In genomic region chr1:42179275-42179674, GRCh38 we compare ENCODE assay signal across 22 cellular contexts. TPM values are rescaled to one million over a fixed set of nuclear protein-coding genes. Genes with fewer than 3 reads are reported as not detected.
DNase-seq lines count a peak whose midpoint lies in the region; ATAC-seq, FAIRE-seq and TF ChIP-seq lines count a peak whose summit lies in the region.
"Had no signal": no experiment of that assay in that cellular context is flagged by ENCODE, and none has a peak within 500 bp of the region (broad histone marks: within the 10 kb centered on the region; RNA-seq: fewer than 3 reads in every experiment).

No MANE protein-coding gene starts in this region.

- H3K79me2 ChIP-seq in GM23338 (replicated peaks; ENCODE audit: insufficient read depth) (no peaks in the 10 kb centered on the region), astrocyte (ENCODE audit: insufficient read depth, low read length) (no peaks in the 10 kb centered on the region)

- H3F3A ChIP-seq in GM23338 (replicated peaks; ENCODE audit: low read depth): no peaks in the 10 kb centered on the region

- POLR2A ChIA-PET in AG04449 (lab: Yijun Ruan, JAX): no interaction called here

- no peak overlapping the region for H3K4me3 Mint-ChIP-seq in GM23338
- no peak overlapping the region for H3K4me3 Mint-ChIP-seq in astrocyte (ENCODE audit: unreplicated experiment)

- H3K27ac Mint-ChIP-seq in GM23338 (no peak overlapping the region), astrocyte (ENCODE audit: unreplicated experiment) (no peak overlapping the region)

- H3K36me3 Mint-ChIP-seq in GM23338 (ENCODE audit: low read depth) (peaks cover 4% of the 10 kb centered on the region), astrocyte (ENCODE audit: low read depth, unreplicated experiment) (peaks cover 8% of the 10 kb centered on the region)

- H3K27me3 Mint-ChIP-seq in GM23338 (ENCODE audit: insufficient read depth, low read depth, poor library complexity) (peaks cover 4% of the 10 kb centered on the region), astrocyte (ENCODE audit: low read depth, unreplicated experiment) (no peaks in the 10 kb centered on the region)

- no peak overlapping the region for H3K9ac ChIP-seq in astrocyte (ENCODE audit: low read length)

- no peak for TF ChIP-seq CTCF in AG04449 (IDR thresholded peaks at IDR 0.05; ENCODE audit: insufficient read depth, low read length, missing control alignments)
- TF ChIP-seq CTCF in GM23338 (conservative IDR thresholded peaks at IDR 0.05; ENCODE audit: low read depth in 2 of 2): no peak
- TF ChIP-seq CTCF in astrocyte (IDR thresholded peaks at IDR 0.05; ENCODE audit: insufficient read depth, low read depth, low read length): no peak

- no peak overlapping the region for H3K4me2 ChIP-seq in GM23338
- H3K4me2 ChIP-seq in astrocyte (ENCODE audit: low read length): peak overlapping the region; percentile 18

- H4K20me1 ChIP-seq in GM23338 (replicated peaks; ENCODE audit: insufficient read depth) (peaks cover 6% of the 10 kb centered on the region), astrocyte (ENCODE audit: insufficient read depth, low read length) (peaks cover 23% of the 10 kb centered on the region)

- DNase-seq in AG04449 (ENCODE audit: low read depth, low spot score): peak; percentile 69
- DNase-seq in GM23338 (ENCODE audit: low spot score): no peak
- DNase-seq in astrocyte (ENCODE audit: low read depth): peak; percentile 83
- peak; percentile 89 for DNase-seq in iris pigment epithelial cell (ENCODE audit: low read depth)
- no peak for DNase-seq in DMS53 treated with DMSO at 0.1 percent for 48 hours (lab: John Stamatoyannopoulos, UW; ENCODE audit: unreplicated experiment)
- DNase-seq in NCI-H146 (lab: John Stamatoyannopoulos, UW): no peak
- no peak for DNase-seq in GM12892 (ENCODE audit: insufficient read length)
- DNase-seq in posterior vena cava (ENCODE audit: low spot score): no peak
- DNase-seq: activated gamma-delta T cell; BE2C; glutamatergic neuron; mesendoderm; NCI-H1417 treated with DMSO at 0.1 percent for 48 hours; OCI-M1; sigmoid colon; stimulated activated CD4-positive, alpha-beta T cell treated with anti-CD3 and anti-CD28 coated beads, Interleukin-4, amount 100 ng/mL, for 1 hour; transverse colon had no signal

- CTCF ChIA-PET in AG04449 (lab: Yijun Ruan, JAX): interaction anchor here (0.8 to 0.9 kb wide), 3 partner anchors 11 to 32 kb away, joined by 3 read pairs; no protein-coding TSS in a partner anchor

- H3K4me1 Mint-ChIP-seq in GM23338 (peaks cover 5% of the 10 kb centered on the region), astrocyte (ENCODE audit: low read depth, unreplicated experiment) (peaks cover 9% of the 10 kb centered on the region)

- no peak for TF ChIP-seq POLR2A in GM12892 (IDR thresholded peaks at IDR 0.05; ENCODE audit: low read depth, low read length)

- H3K4me1 ChIP-seq in GM23338 (ENCODE audit: insufficient read depth) (no peaks in the 10 kb centered on the region; the same call in 1 of the 2 replicates), astrocyte (ENCODE audit: insufficient read depth, low read length) (peaks cover 22% of the 10 kb centered on the region)
- H3K4me1 ChIP-seq: BE2C had no signal

- H3K36me3 ChIP-seq in GM23338 (ENCODE audit: insufficient read depth) (no peaks in the 10 kb centered on the region; the same call in 1 of the 2 replicates), astrocyte (ENCODE audit: insufficient read depth, low read length) (peaks cover 3% of the 10 kb centered on the region)
- H3K36me3 ChIP-seq: BE2C, transverse colon had no signal

- FAIRE-seq in astrocyte (lab: Jason Lieb, UNC) (no peak), GM12892 (lab: Jason Lieb, UNC) (no peak)
- FAIRE-seq: endometrium, K562 had no signal

- peak overlapping the region; percentile 11; the same call in 1 of the 2 replicates for H3K27ac ChIP-seq in GM23338 (ENCODE audit: low read depth)
- no peak overlapping the region for H3K27ac ChIP-seq in astrocyte (ENCODE audit: low read depth, low read length)
- H3K27ac ChIP-seq: sigmoid colon, transverse colon had no signal

- no peak overlapping the region for H3K4me3 ChIP-seq in AG04449 (ENCODE audit: low read depth, low read length)
- no peak overlapping the region for H3K4me3 ChIP-seq in GM23338
- no peak overlapping the region for H3K4me3 ChIP-seq in astrocyte (ENCODE audit: insufficient read depth, low read depth, low read length)
- H3K4me3 ChIP-seq: K562, sigmoid colon, transverse colon had no signal

- no peaks in the 10 kb centered on the region for H3K27me3 ChIP-seq in GM23338 (ENCODE audit: insufficient read depth)
- no peaks in the 10 kb centered on the region for H3K27me3 ChIP-seq in astrocyte (ENCODE audit: insufficient read depth, low read length)
- H3K27me3 ChIP-seq: BE2C, sigmoid colon, transverse colon had no signal

- intact Hi-C loops in posterior vena cava (cut with DNase I): no loop called here

- no peaks in the 10 kb centered on the region for H3K9me2 ChIP-seq in GM23338 (ENCODE audit: insufficient read depth)

- ATAC-seq in GM23338: no peak
- ATAC-seq: K562 had no signal

- no peaks in the 10 kb centered on the region for H3K9me3 ChIP-seq in astrocyte (ENCODE audit: insufficient read depth, low read depth, low read length)
- H3K9me3 ChIP-seq: BE2C, sigmoid colon, transverse colon had no signal

- H3K9me3 Mint-ChIP-seq in GM23338 (no peaks in the 10 kb centered on the region), astrocyte (ENCODE audit: unreplicated experiment) (no peaks in the 10 kb centered on the region)

- H2AFZ ChIP-seq in GM23338 (no peak overlapping the region), astrocyte (ENCODE audit: low read depth, low read length) (no peak overlapping the region)

TF ChIP-seq in GM23338, 12 proteins besides CTCF, POLR2A, EP300 and RAD21 (continues in another document):
- TF ChIP-seq ZNF331 (CRISPR knock-in tag; IDR thresholded peaks at IDR 0.05; ENCODE audit: low read depth) (no peak), EZH2 (IDR thresholded peaks at IDR 0.05; ENCODE audit: low read depth, unreplicated experiment) (no peak), STAT1 (IDR thresholded peaks at IDR 0.05; ENCODE audit: unreplicated experiment) (no peak), EZH2phosphoT487 (IDR thresholded peaks at IDR 0.05; ENCODE audit: unreplicated experiment) (no peak), JUNB (IDR thresholded peaks at IDR 0.05; ENCODE audit: unreplicated experiment) (no peak), ZNF114 (CRISPR knock-in tag; IDR thresholded peaks at IDR 0.05) (no peak), POLR2AphosphoS5 (IDR thresholded peaks at IDR 0.05; ENCODE audit: low read depth) (no peak), ETS1 (IDR thresholded peaks at IDR 0.05) (no peak), CREB1 (CRISPR knock-in tag; IDR thresholded peaks at IDR 0.05; ENCODE audit: low read depth) (no peak)

RNA-seq across cellular contexts. Expression of gene GUCA2A, which starts 14.7 kb away (rescaled TPM):
- total RNA-seq in GM23338 (2014; rRNA removed; shearing (Covaris generic)): not detected in 2 replicates
- not detected in 2 replicates for polyA plus RNA-seq in GM23338 (2016; fragmentation: Nextera tagmentation; extraction: Ambion mirVana)
- total RNA-seq in astrocyte: not detected in 2 replicates
- not detected for polyA plus RNA-seq in GM12892 (2012; ENCODE audit: missing spikeins)
- not detected for total RNA-seq in posterior vena cava
- total RNA-seq: cardiac septum, K562, NCI-H460, SK-MEL-5 had no signal
- polyA plus RNA-seq: K562 had no signal

RNA-seq across cellular contexts. Expression of gene GUCA2B, which starts 26.1 kb away (rescaled TPM):
- not detected in 2 replicates for total RNA-seq in GM23338 (2014; rRNA removed; shearing (Covaris generic))
- polyA plus RNA-seq in GM23338 (2016; fragmentation: Nextera tagmentation; extraction: Ambion mirVana): not detected in 2 replicates
- total RNA-seq in astrocyte (not detected in 2 replicates), posterior vena cava (not detected)
- polyA plus RNA-seq in GM12892 (2012; ENCODE audit: missing spikeins): not detected
- total RNA-seq: cardiac septum, K562, NCI-H460, SK-MEL-5 had no signal
- polyA plus RNA-seq: K562 had no signal

Comparison
In these comparisons a context has a peak if more than half of its experiments do, and no peak if none do; other contexts are left out.
1. DNase-seq: peak in AG04449 (single experiment), astrocyte (single experiment) and iris pigment epithelial cell (single experiment); none in GM23338 (single experiment), DMS53 treated with DMSO at 0.1 percent for 48 hours (single experiment), NCI-H146 (single experiment), GM12892 (single experiment) and posterior vena cava (single experiment).